8 cellular contexts compared by ENCODE assay signal in genomic region chr1:64823691-64824476, GRCh38.
DNase-seq lines count a peak whose midpoint lies in the region; ATAC-seq and TF ChIP-seq lines count a peak whose summit lies in the region.

No MANE protein-coding gene starts in this region.

- H3K9me3 ChIP-seq in liver (ENCODE audit: control insufficient read depth in 4 of 4, low read length in 3 of 4) = no peaks in the 10 kb centered on the region

- H3K9ac ChIP-seq in liver (ENCODE audit: low read depth in 1 of 2, low read length in 2 of 2) = no peak overlapping the region

- 48% methylated on average over 11 of the region's 11 CpGs for WGBS in liver

- H3K27ac ChIP-seq in liver (ENCODE audit: low read depth in 1 of 2, low read length in 2 of 2) = no peak overlapping the region

- H3K4me1 ChIP-seq in liver (ENCODE audit: control insufficient read depth in 4 of 4, insufficient read depth in 4 of 4, low read length in 3 of 4) = no peaks in the 10 kb centered on the region

- H3K36me3 ChIP-seq in liver (ENCODE audit: control insufficient read depth in 4 of 4, insufficient read depth in 3 of 4, low read depth in 1 of 4, low read length in 3 of 4) = no peaks in the 10 kb centered on the region

- peak; percentile 49 for ATAC-seq in HG02885 (IDR thresholded peaks at IDR 0.05; ENCODE audit: poor library complexity, unreplicated experiment)
- no peak for ATAC-seq in HG03108 (IDR thresholded peaks at IDR 0.05; ENCODE audit: unreplicated experiment)

- TF ChIP-seq CTCF in liver (IDR thresholded peaks at IDR 0.05; ENCODE audit: low read depth, low read length, missing input control) = peak; percentile 92

- DNase-seq in DMS79 (lab: John Stamatoyannopoulos, UW) = peak; percentile 33
- peak; percentile 38 for DNase-seq in NCI-H226
- DNase-seq in activated CD4-positive, CD25-positive, alpha-beta regulatory T cell treated with anti-CD3 and anti-CD28 coated beads, Interleukin-2, amount 50 U/mL, for 72 hours = peak; percentile 51
- peak; percentile 82 for DNase-seq in dedifferentiated amniotic fluid mesenchymal stem cell (ENCODE audit: extremely low spot score)
- peak; percentile 24 to 47 (median 26) for DNase-seq in stimulated activated CD4-positive, alpha-beta T cell treated with anti-CD3 and anti-CD28 coated beads, TNF-alpha, amount 100 ng/mL, for 24 hours (ENCODE audit: low read depth in 3 of 3)

- no peaks in the 10 kb centered on the region for H3K27me3 ChIP-seq in liver (ENCODE audit: control insufficient read depth in 4 of 4, insufficient read depth in 4 of 4, low read length in 3 of 4)

- H3K4me3 ChIP-seq in liver (ENCODE audit: low read depth in 1 of 3, low read length in 3 of 3) = no peak overlapping the region

- peak; percentile 95 to 96 for TF ChIP-seq RAD21 in liver (IDR thresholded peaks at IDR 0.05)

TF ChIP-seq in liver, 16 proteins besides CTCF, POLR2A, EP300 and RAD21:
- no peak for TF ChIP-seq REST (IDR thresholded peaks at IDR 0.05)
- TF ChIP-seq RXRA (IDR thresholded peaks at IDR 0.05) = peak in 1 of 2 donors; percentile 8

Comparison
In these comparisons a context has a peak if more than half of its experiments do, and no peak if none do; other contexts are left out.
1. DNase-seq: peak in every context shown above with its lines; median percentile 82 in dedifferentiated amniotic fluid mesenchymal stem cell; 51 in activated CD4-positive, CD25-positive, alpha-beta regulatory T cell treated with anti-CD3 and anti-CD28 coated beads, Interleukin-2, amount 50 U/mL, for 72 hours; 38 in NCI-H226; 33 in DMS79; 26 in stimulated activated CD4-positive, alpha-beta T cell treated with anti-CD3 and anti-CD28 coated beads, TNF-alpha, amount 100 ng/mL, for 24 hours.